In genomic region chr10:86373251-86373650, GRCh38 we compare ENCODE assay signal across 28 cellular contexts. TPM values are rescaled to one million over a fixed set of nuclear protein-coding genes. Genes with fewer than 3 reads are reported as not detected.
"Had no signal": no experiment of that assay in that cellular context is flagged by ENCODE, and none has a peak within 500 bp of the region (broad histone marks: within the 10 kb centered on the region; RNA-seq: fewer than 3 reads in every experiment).

No MANE protein-coding gene starts in this region.

- H3K36me3 ChIP-seq: Peyer's patch, SJCRH30 had no signal

- H3K9me3 Mint-ChIP-seq: activated naive CD4-positive, alpha-beta T cell treated with anti-CD3 and anti-CD28 coated beads, Interleukin-2, amount 50 U/mL, for 24 hours; activated T-helper 2 cell treated with anti-CD3 and anti-CD28 coated beads, Interferon-gamma antibody, Interleukin-2, Interleukin-4, amounts not matched to agents 10 μg/mL and 5 μg/mL and 100 μg/mL, durations not matched to agents 14 hours and 24 hours and 36 hours; central memory CD8-positive, alpha-beta T cell; IgD-negative memory B cell; T-helper 1 cell treated with Interleukin-12 subunit alpha and Interleukin-12 subunit beta and Interleukin-4 antibody, amounts not matched to agents 30 μg/mL and 1 μg/mL, for 36 hours had no signal

- H3K4me1 Mint-ChIP-seq: activated naive CD4-positive, alpha-beta T cell treated with anti-CD3 and anti-CD28 coated beads, Interleukin-2, amount 50 U/mL, for 24 hours; brain; central memory CD8-positive, alpha-beta T cell had no signal

- H3K27ac Mint-ChIP-seq: activated CD8-positive, alpha-beta memory T cell treated with anti-CD3 and anti-CD28 coated beads, Interleukin-2, amount 10 ng/mL, durations not matched to agents 7 days and 5 days; activated CD8-positive, alpha-beta T cell treated with anti-CD3 and anti-CD28 coated beads, Interleukin-2, amount 10 ng/mL, durations not matched to agents 7 days and 5 days; activated naive CD4-positive, alpha-beta T cell treated with anti-CD3 and anti-CD28 coated beads, Interleukin-2, amount 50 U/mL, for 24 hours; activated T-helper 2 cell treated with anti-CD3 and anti-CD28 coated beads, Interferon-gamma antibody, Interleukin-2, Interleukin-4, amounts not matched to agents 10 μg/mL and 5 μg/mL and 100 μg/mL, durations not matched to agents 14 hours and 24 hours and 36 hours; brain; IgD-negative memory B cell; T-helper 1 cell treated with Interleukin-12 subunit alpha and Interleukin-12 subunit beta and Interleukin-4 antibody, amounts not matched to agents 30 μg/mL and 1 μg/mL, for 36 hours had no signal

- H3K4me2 ChIP-seq: SK-N-SH had no signal

- H3K9me3 ChIP-seq: Peyer's patch, SJCRH30, SK-N-SH had no signal

- H3K27me3 ChIP-seq: Peyer's patch, SJCRH30 had no signal

- ATAC-seq: activated CD8-positive, alpha-beta memory T cell treated with anti-CD3 and anti-CD28 coated beads, Interleukin-2, amount 10 ng/mL, durations not matched to agents 7 days and 5 days; activated CD8-positive, alpha-beta T cell treated with anti-CD3 and anti-CD28 coated beads, Interleukin-2, amount 10 ng/mL, durations not matched to agents 7 days and 5 days had no signal

- H3K9ac ChIP-seq: SK-N-SH had no signal

- H3K36me3 Mint-ChIP-seq: activated CD8-positive, alpha-beta memory T cell treated with anti-CD3 and anti-CD28 coated beads, Interleukin-2, amount 10 ng/mL, durations not matched to agents 7 days and 5 days; activated naive CD4-positive, alpha-beta T cell treated with anti-CD3 and anti-CD28 coated beads, Interleukin-2, amount 50 U/mL, for 24 hours; brain; IgD-negative memory B cell had no signal

- H3K4me3 ChIP-seq: Peyer's patch, SJCRH30 had no signal

- H3K4me3 Mint-ChIP-seq: activated CD8-positive, alpha-beta memory T cell treated with anti-CD3 and anti-CD28 coated beads, Interleukin-2, amount 10 ng/mL, durations not matched to agents 7 days and 5 days; activated CD8-positive, alpha-beta T cell treated with anti-CD3 and anti-CD28 coated beads, Interleukin-2, amount 10 ng/mL, durations not matched to agents 7 days and 5 days; activated naive CD4-positive, alpha-beta T cell treated with anti-CD3 and anti-CD28 coated beads, Interleukin-2, amount 50 U/mL, for 24 hours; brain; central memory CD8-positive, alpha-beta T cell; IgD-negative memory B cell; T-helper 1 cell treated with Interleukin-12 subunit alpha and Interleukin-12 subunit beta and Interleukin-4 antibody, amounts not matched to agents 30 μg/mL and 1 μg/mL, for 36 hours had no signal

- DNase-seq: activated CD4-positive, alpha-beta T cell treated with anti-CD3 and anti-CD28 coated beads for 48 hours; activated CD4-positive, alpha-beta T cell treated with anti-CD3 and anti-CD28 coated beads, Interleukin-2, amount 50 U/mL, for 4 hours; activated CD4-positive, CD25-positive, alpha-beta regulatory T cell treated with anti-CD3 and anti-CD28 coated beads, Interleukin-2, amount 50 U/mL, for 72 hours; activated CD8-positive, alpha-beta memory T cell treated with anti-CD3 and anti-CD28 coated beads, Interleukin-2, amount 10 ng/mL, durations not matched to agents 7 days and 5 days; activated CD8-positive, alpha-beta T cell treated with anti-CD3 and anti-CD28 coated beads, Interleukin-2, amount 10 ng/mL, durations not matched to agents 7 days and 5 days; activated naive CD4-positive, alpha-beta T cell; amniotic stem cell; KG1; NCI-H1092 treated with DMSO at 0.1 percent for 48 hours; NCI-H1417 treated with DMSO at 0.1 percent for 48 hours; NCI-H1694; NCI-H2029; NCI-H446; NCI-H524; Right ventricle myocardium superior; SJCRH30; SK-N-SH; SW 1271 had no signal

- H3K4me1 ChIP-seq: SJCRH30 had no signal

- H3K27ac ChIP-seq: Peyer's patch, RWPE1, SJCRH30 had no signal

RNA-seq across cellular contexts. Expression of gene GRID1, which starts 6.7 kb away (rescaled TPM):
- total RNA-seq: activated CD8-positive, alpha-beta memory T cell treated with anti-CD3 and anti-CD28 coated beads, Interleukin-2, amount 10 ng/mL, durations not matched to agents 7 days and 5 days; activated CD8-positive, alpha-beta T cell treated with anti-CD3 and anti-CD28 coated beads, Interleukin-2, amount 10 ng/mL, durations not matched to agents 7 days and 5 days; activated T-helper 2 cell treated with anti-CD3 and anti-CD28 coated beads, Interferon-gamma antibody, Interleukin-2, Interleukin-4, amounts not matched to agents 10 μg/mL and 5 μg/mL and 100 μg/mL, durations not matched to agents 14 hours and 24 hours and 36 hours; LHCN-M2; M059J; SJCRH30 had no signal
- polyA plus RNA-seq: IgD-negative memory B cell had no signal
